ENCODE assay signal across 13 cellular contexts in genomic region chr6:108732101-108732870, GRCh38.
DNase-seq lines count a peak whose midpoint lies in the region; ATAC-seq and TF ChIP-seq lines count a peak whose summit lies in the region.
"Had no signal": no experiment of that assay in that cellular context is flagged by ENCODE, and none has a peak within 500 bp of the region (broad histone marks: within the 10 kb centered on the region; RNA-seq: fewer than 3 reads in every experiment).

No MANE protein-coding gene starts in this region.

- TF ChIP-seq POLR2A in IMR-90 (IDR thresholded peaks at IDR 0.05; ENCODE audit: low read depth, low read length) (no peak), upper lobe of left lung (IDR thresholded peaks at IDR 0.05) (no peak)

- DNase-seq in AG20443 (ENCODE audit: low spot score) (peak; percentile 80), IMR-90 (peak; percentile 46), astrocyte of the hippocampus (ENCODE audit: low read depth, low spot score) (peak; percentile 56), left kidney (ENCODE audit: low read depth, low spot score) (peak; percentile 62), Right ventricle myocardium inferior (ENCODE audit: missing footprints) (no peak), upper lobe of left lung (no peak), NCI-H1436 (lab: John Stamatoyannopoulos, UW) (no peak)
- DNase-seq: activated CD4-positive, alpha-beta T cell treated with anti-CD3 and anti-CD28 coated beads for 36 hours; GF-D8; NCI-H526 had no signal

- peaks cover 0 to 7% of the 10 kb centered on the region in 2 experiments; a peak in 1 of 4 replicates for H3K79me1 ChIP-seq in IMR-90 (ENCODE audit: low read depth in 1 of 2, low read length in 2 of 2)

- no peak overlapping the region for H3K23ac ChIP-seq in IMR-90 (ENCODE audit: low read depth, low read length)

- H3K4me2 ChIP-seq in IMR-90 (ENCODE audit: low read depth, low read length): no peak overlapping the region

- H3K9me1 ChIP-seq in IMR-90 (ENCODE audit: insufficient read depth, low read length): peaks cover 15% of the 10 kb centered on the region; the same call in 1 of the 2 replicates

- in situ Hi-C loops in IMR-90 (cut with MboI; ENCODE audit: low sequenced_read_pairs): no loop called here

- H3K4me3 ChIP-seq in IMR-90 (ENCODE audit: insufficient read depth, low read depth, low read length) (no peak overlapping the region), upper lobe of left lung (no peak overlapping the region)
- H3K4me3 ChIP-seq: vagina had no signal

- no peak overlapping the region for H3K9ac ChIP-seq in IMR-90 (ENCODE audit: low read depth, low read length)

- no peak for TF ChIP-seq RAD21 in IMR-90 (IDR thresholded peaks at IDR 0.05; ENCODE audit: low read length)

- H2BK5ac ChIP-seq in IMR-90 (ENCODE audit: low read depth, low read length, poor library complexity, severe bottlenecking): peak overlapping the region; percentile 4

- WGBS in IMR-90 (ENCODE audit: extremely low coverage in 2 of 2, insufficient read length in 1 of 2), 2 experiments: 60% methylated on average over 1 of the region's 16 CpGs; no CpG with 5 or more reads in 1 of the 2 experiments
- WGBS in upper lobe of left lung, 2 donors: 84 to 89% methylated on average over 8 to 16 of the region's 16 CpGs

- H3K56ac ChIP-seq in IMR-90 (ENCODE audit: extremely low read depth, insufficient read depth, low read length): no peak overlapping the region

- no peak for TF ChIP-seq EP300 in upper lobe of left lung (IDR thresholded peaks at IDR 0.05)

- H3K9me3 ChIP-seq in IMR-90 (ENCODE audit: control insufficient read depth, insufficient read depth, low read length): no peaks in the 10 kb centered on the region
- H3K9me3 ChIP-seq in upper lobe of left lung: no peaks in the 10 kb centered on the region
- H3K9me3 ChIP-seq: vagina had no signal

- peak overlapping the region; percentile 26; the same call in 2 of the 3 replicates for H2BK15ac ChIP-seq in IMR-90 (ENCODE audit: low read depth, low read length)

- H3K27ac ChIP-seq in IMR-90 (ENCODE audit: insufficient read depth, low read length) (no peak overlapping the region), upper lobe of left lung (no peak overlapping the region)
- H3K27ac ChIP-seq: vagina had no signal

- H3K4ac ChIP-seq in IMR-90 (ENCODE audit: low read depth, low read length): peak overlapping the region; percentile 54

- no TSS peak for BruUV-seq in IMR-90 (replicated peaks; lab: Mats Ljungman, UMichigan)

- peak overlapping the region; percentile 59 for H2BK120ac ChIP-seq in IMR-90 (ENCODE audit: low read depth, low read length)

- no peaks in the 10 kb centered on the region for H4K20me1 ChIP-seq in IMR-90 (ENCODE audit: insufficient read depth, low read length)

- no peak overlapping the region for H2AK9ac ChIP-seq in IMR-90 (replicated peaks; ENCODE audit: low read depth, low read length, poor library complexity)

- H2BK20ac ChIP-seq in IMR-90 (ENCODE audit: low read depth, low read length): peak overlapping the region; percentile 41; the same call in 1 of the 2 replicates

- dilution Hi-C loops in IMR-90 (cut with HindIII; ENCODE audit: low sequenced_read_pairs, unreplicated experiment): no loop called here

- H3K18ac ChIP-seq in IMR-90 (ENCODE audit: low read depth, low read length): no peak overlapping the region

- POLR2A ChIA-PET in IMR-90 (lab: Charles Lee; ENCODE audit: unreplicated experiment): no interaction called here

- H3K27me3 ChIP-seq in IMR-90 (ENCODE audit: control insufficient read depth, insufficient read depth, low read length) (no peaks in the 10 kb centered on the region), upper lobe of left lung (no peaks in the 10 kb centered on the region)
- H3K27me3 ChIP-seq: vagina had no signal

- H3K36me3 ChIP-seq in IMR-90 (ENCODE audit: control insufficient read depth, insufficient read depth, low read length) (no peaks in the 10 kb centered on the region), upper lobe of left lung (no peaks in the 10 kb centered on the region)
- H3K36me3 ChIP-seq: vagina had no signal

- no peak overlapping the region for H4K91ac ChIP-seq in IMR-90 (ENCODE audit: insufficient read depth, low read depth, low read length)

- H3K4me1 ChIP-seq in IMR-90 (ENCODE audit: control insufficient read depth, insufficient read depth, low read length): peaks cover 14% of the 10 kb centered on the region
- peaks cover 3 to 6% (median 4%) of the 10 kb centered on the region in 4 donors for H3K4me1 ChIP-seq in upper lobe of left lung

- ATAC-seq in IMR-90 (ENCODE audit: low read depth) (peak; percentile 63), Right ventricle myocardium inferior (no peak), upper lobe of left lung (ENCODE audit: low FRiP score in 2 of 2) (no peak), GM18870 (IDR thresholded peaks at IDR 0.05; ENCODE audit: unreplicated experiment) (no peak)
- ATAC-seq: activated CD4-positive, alpha-beta T cell treated with anti-CD3 and anti-CD28 coated beads for 36 hours; activated T-helper 17 cell treated with anti-CD3 and anti-CD28 coated beads, Interleukin-2, amount 50 U/mL, for 72 hours had no signal

- H2AFZ ChIP-seq in IMR-90 (replicated peaks; ENCODE audit: low read length, poor library complexity): peak overlapping the region; percentile 19

- H3K14ac ChIP-seq in IMR-90 (replicated peaks; ENCODE audit: low read depth, low read length): peak overlapping the region; percentile 17; the same call in 1 of the 2 replicates

- intact Hi-C loops in IMR-90 (cut with micrococcal nuclease) (no loop called here), Right ventricle myocardium inferior (cut with DNase I) (no loop called here)

- CTCF ChIA-PET in IMR-90 (lab: Yijun Ruan, JAX): no interaction called here

- H4K8ac ChIP-seq in IMR-90 (ENCODE audit: low read depth in 2 of 2, low read length in 2 of 2): no peak overlapping the region

- no peak for TF ChIP-seq CTCF in IMR-90 (conservative IDR thresholded peaks at IDR 0.05; ENCODE audit: low read depth, low read length)
- TF ChIP-seq CTCF in upper lobe of left lung (IDR thresholded peaks at IDR 0.05): no peak

- peak overlapping the region; percentile 80 for H2AK5ac ChIP-seq in IMR-90 (ENCODE audit: low read depth, low read length)

- H4K5ac ChIP-seq in IMR-90 (ENCODE audit: low read depth, low read length): no peak overlapping the region

TF ChIP-seq in IMR-90, 13 proteins besides CTCF, POLR2A, EP300 and RAD21:
- TF ChIP-seq FOS (IDR thresholded peaks at IDR 0.05; ENCODE audit: low read depth, low read length) (peak; percentile 21; the same call in 1 of the 2 replicates), CEBPB (IDR thresholded peaks at IDR 0.05; ENCODE audit: low read depth, low read length) (no peak)
TF ChIP-seq in IMR-90: peak in this region for 1.

Comparison
In these comparisons a context has a peak if more than half of its experiments do, and no peak if none do; other contexts are left out.
1. DNase-seq: peak in AG20443 (single experiment), IMR-90 (single experiment), astrocyte of the hippocampus (single experiment) and left kidney (single experiment); none in Right ventricle myocardium inferior (single experiment), upper lobe of left lung (0 of 2) and NCI-H1436 (single experiment).